ENCODE assay signal across 1 cellular context in genomic region chr3:56818156-56818985, GRCh38.
TF ChIP-seq lines count a peak whose summit lies in the region.

No MANE protein-coding gene starts in this region.

TF ChIP-seq in HepG2, 621 proteins besides CTCF, POLR2A, EP300 and RAD21 (continued from another document and continues in another):
- TF ChIP-seq IRF1 (CRISPR knock-in tag; IDR thresholded peaks at IDR 0.05; ENCODE audit: low read depth): no peak
- TF ChIP-seq CREB1 (IDR thresholded peaks at IDR 0.05): no peak
- no peak for TF ChIP-seq CREB1 (CRISPR knock-in tag; IDR thresholded peaks at IDR 0.05)
- TF ChIP-seq AGO1 (IDR thresholded peaks at IDR 0.05; ENCODE audit: low read depth, low read length, poor library complexity, severe bottlenecking): no peak
- peak; percentile 7; the same call in 1 of the 2 replicates for TF ChIP-seq STAG1 (CRISPR knock-in tag; IDR thresholded peaks at IDR 0.05)
- TF ChIP-seq, protein P1, sequence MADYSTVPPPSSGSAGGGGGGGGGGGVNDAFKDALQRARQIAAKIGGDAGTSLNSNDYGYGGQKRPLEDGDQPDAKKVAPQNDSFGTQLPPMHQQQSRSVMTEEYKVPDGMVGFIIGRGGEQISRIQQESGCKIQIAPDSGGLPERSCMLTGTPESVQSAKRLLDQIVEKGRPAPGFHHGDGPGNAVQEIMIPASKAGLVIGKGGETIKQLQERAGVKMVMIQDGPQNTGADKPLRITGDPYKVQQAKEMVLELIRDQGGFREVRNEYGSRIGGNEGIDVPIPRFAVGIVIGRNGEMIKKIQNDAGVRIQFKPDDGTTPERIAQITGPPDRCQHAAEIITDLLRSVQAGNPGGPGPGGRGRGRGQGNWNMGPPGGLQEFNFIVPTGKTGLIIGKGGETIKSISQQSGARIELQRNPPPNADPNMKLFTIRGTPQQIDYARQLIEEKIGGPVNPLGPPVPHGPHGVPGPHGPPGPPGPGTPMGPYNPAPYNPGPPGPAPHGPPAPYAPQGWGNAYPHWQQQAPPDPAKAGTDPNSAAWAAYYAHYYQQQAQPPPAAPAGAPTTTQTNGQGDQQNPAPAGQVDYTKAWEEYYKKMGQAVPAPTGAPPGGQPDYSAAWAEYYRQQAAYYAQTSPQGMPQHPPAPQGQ (CRISPR knock-in tag; IDR thresholded peaks at IDR 0.05; ENCODE audit: borderline replicate concordance): no peak
- no peak for TF ChIP-seq HOMEZ (CRISPR knock-in tag; IDR thresholded peaks at IDR 0.05; ENCODE audit: low read depth)
- TF ChIP-seq FOXM1 (CRISPR knock-in tag; IDR thresholded peaks at IDR 0.05): no peak
- no peak for TF ChIP-seq ZNF207 (IDR thresholded peaks at IDR 0.05; ENCODE audit: borderline replicate concordance)
- no peak for TF ChIP-seq ZNF574 (CRISPR knock-in tag; IDR thresholded peaks at IDR 0.05)
- no peak for TF ChIP-seq ZBTB38 (CRISPR knock-in tag; IDR thresholded peaks at IDR 0.05)
- no peak for TF ChIP-seq NFKB2 (CRISPR knock-in tag; IDR thresholded peaks at IDR 0.05; ENCODE audit: borderline replicate concordance)
- TF ChIP-seq, protein P2, sequence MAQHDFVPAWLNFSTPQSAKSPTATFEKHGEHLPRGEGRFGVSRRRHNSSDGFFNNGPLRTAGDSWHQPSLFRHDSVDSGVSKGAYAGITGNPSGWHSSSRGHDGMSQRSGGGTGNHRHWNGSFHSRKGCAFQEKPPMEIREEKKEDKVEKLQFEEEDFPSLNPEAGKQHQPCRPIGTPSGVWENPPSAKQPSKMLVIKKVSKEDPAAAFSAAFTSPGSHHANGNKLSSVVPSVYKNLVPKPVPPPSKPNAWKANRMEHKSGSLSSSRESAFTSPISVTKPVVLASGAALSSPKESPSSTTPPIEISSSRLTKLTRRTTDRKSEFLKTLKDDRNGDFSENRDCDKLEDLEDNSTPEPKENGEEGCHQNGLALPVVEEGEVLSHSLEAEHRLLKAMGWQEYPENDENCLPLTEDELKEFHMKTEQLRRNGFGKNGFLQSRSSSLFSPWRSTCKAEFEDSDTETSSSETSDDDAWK (CRISPR knock-in tag; IDR thresholded peaks at IDR 0.05): no peak
- peak; percentile 44 for TF ChIP-seq HNF4A (CRISPR knock-in tag; IDR thresholded peaks at IDR 0.05)
- 0 out of 2 replicates have a peak, but pooled peaks have one; percentile 24 for TF ChIP-seq ZFP90 (CRISPR knock-in tag; IDR thresholded peaks at IDR 0.05; ENCODE audit: borderline replicate concordance)
- no peak for TF ChIP-seq KAT2B (IDR thresholded peaks at IDR 0.05; ENCODE audit: borderline replicate concordance, low read depth, low read length)
- no peak for TF ChIP-seq ZNF230 (CRISPR knock-in tag; IDR thresholded peaks at IDR 0.05)
- TF ChIP-seq PRDM15 (CRISPR knock-in tag; IDR thresholded peaks at IDR 0.05): no peak
- TF ChIP-seq MTA1 (CRISPR knock-in tag; IDR thresholded peaks at IDR 0.05; ENCODE audit: borderline replicate concordance): no peak
- TF ChIP-seq ONECUT2 (CRISPR knock-in tag; IDR thresholded peaks at IDR 0.05): peak; percentile 31; the same call in 1 of the 2 replicates
- TF ChIP-seq MED1 (CRISPR knock-in tag; IDR thresholded peaks at IDR 0.05): peak; percentile 31
- TF ChIP-seq GRHL1 (CRISPR knock-in tag; conservative IDR thresholded peaks at IDR 0.05): no peak
- no peak for TF ChIP-seq SSRP1 (CRISPR knock-in tag; IDR thresholded peaks at IDR 0.05)
- TF ChIP-seq DMAP1 (CRISPR knock-in tag; IDR thresholded peaks at IDR 0.05): no peak
- no peak for TF ChIP-seq KLF16 (CRISPR knock-in tag; IDR thresholded peaks at IDR 0.05)
- TF ChIP-seq ZNF737 (CRISPR knock-in tag; IDR thresholded peaks at IDR 0.05; ENCODE audit: borderline replicate concordance): no peak
- no peak for TF ChIP-seq ZNF883 (CRISPR knock-in tag; IDR thresholded peaks at IDR 0.05; ENCODE audit: not compliant biosample characterization)
- TF ChIP-seq TBP (CRISPR knock-in tag; IDR thresholded peaks at IDR 0.05): no peak
- TF ChIP-seq ZBTB7B (CRISPR knock-in tag; IDR thresholded peaks at IDR 0.05): peak; percentile 44; the same call in 1 of the 2 replicates
- TF ChIP-seq, protein P3, sequence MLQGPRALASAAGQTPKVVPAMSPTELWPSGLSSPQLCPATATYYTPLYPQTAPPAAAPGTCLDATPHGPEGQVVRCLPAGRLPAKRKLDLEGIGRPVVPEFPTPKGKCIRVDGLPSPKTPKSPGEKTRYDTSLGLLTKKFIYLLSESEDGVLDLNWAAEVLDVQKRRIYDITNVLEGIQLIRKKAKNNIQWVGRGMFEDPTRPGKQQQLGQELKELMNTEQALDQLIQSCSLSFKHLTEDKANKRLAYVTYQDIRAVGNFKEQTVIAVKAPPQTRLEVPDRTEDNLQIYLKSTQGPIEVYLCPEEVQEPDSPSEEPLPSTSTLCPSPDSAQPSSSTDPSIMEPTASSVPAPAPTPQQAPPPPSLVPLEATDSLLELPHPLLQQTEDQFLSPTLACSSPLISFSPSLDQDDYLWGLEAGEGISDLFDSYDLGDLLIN (CRISPR knock-in tag; IDR thresholded peaks at IDR 0.05; ENCODE audit: borderline replicate concordance): no peak
- TF ChIP-seq TCF7L2 (IDR thresholded peaks at IDR 0.05; ENCODE audit: low read depth, low read length): no peak
- TF ChIP-seq ZUFSP (CRISPR knock-in tag; IDR thresholded peaks at IDR 0.05; ENCODE audit: borderline replicate concordance): no peak
- no peak for TF ChIP-seq ZNF746 (CRISPR knock-in tag; IDR thresholded peaks at IDR 0.05)
- TF ChIP-seq, protein P4, sequence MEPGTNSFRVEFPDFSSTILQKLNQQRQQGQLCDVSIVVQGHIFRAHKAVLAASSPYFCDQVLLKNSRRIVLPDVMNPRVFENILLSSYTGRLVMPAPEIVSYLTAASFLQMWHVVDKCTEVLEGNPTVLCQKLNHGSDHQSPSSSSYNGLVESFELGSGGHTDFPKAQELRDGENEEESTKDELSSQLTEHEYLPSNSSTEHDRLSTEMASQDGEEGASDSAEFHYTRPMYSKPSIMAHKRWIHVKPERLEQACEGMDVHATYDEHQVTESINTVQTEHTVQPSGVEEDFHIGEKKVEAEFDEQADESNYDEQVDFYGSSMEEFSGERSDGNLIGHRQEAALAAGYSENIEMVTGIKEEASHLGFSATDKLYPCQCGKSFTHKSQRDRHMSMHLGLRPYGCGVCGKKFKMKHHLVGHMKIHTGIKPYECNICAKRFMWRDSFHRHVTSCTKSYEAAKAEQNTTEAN (CRISPR knock-in tag; conservative IDR thresholded peaks at IDR 0.05): no peak
- TF ChIP-seq NFYB (CRISPR knock-in tag; IDR thresholded peaks at IDR 0.05): no peak
- TF ChIP-seq, protein P5, sequence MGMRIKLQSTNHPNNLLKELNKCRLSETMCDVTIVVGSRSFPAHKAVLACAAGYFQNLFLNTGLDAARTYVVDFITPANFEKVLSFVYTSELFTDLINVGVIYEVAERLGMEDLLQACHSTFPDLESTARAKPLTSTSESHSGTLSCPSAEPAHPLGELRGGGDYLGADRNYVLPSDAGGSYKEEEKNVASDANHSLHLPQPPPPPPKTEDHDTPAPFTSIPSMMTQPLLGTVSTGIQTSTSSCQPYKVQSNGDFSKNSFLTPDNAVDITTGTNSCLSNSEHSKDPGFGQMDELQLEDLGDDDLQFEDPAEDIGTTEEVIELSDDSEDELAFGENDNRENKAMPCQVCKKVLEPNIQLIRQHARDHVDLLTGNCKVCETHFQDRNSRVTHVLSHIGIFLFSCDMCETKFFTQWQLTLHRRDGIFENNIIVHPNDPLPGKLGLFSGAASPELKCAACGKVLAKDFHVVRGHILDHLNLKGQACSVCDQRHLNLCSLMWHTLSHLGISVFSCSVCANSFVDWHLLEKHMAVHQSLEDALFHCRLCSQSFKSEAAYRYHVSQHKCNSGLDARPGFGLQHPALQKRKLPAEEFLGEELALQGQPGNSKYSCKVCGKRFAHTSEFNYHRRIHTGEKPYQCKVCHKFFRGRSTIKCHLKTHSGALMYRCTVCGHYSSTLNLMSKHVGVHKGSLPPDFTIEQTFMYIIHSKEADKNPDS (CRISPR knock-in tag; IDR thresholded peaks at IDR 0.05): no peak
